Comparison of ENCODE assay signal across 9 cellular contexts in genomic region chr4:1712216-1713002, GRCh38. TPM values are rescaled to one million over a fixed set of nuclear protein-coding genes. Genes with fewer than 3 reads are reported as not detected.
DNase-seq lines count a peak whose midpoint lies in the region; ATAC-seq, FAIRE-seq and TF ChIP-seq lines count a peak whose summit lies in the region.
"Had no signal": no experiment of that assay in that cellular context is flagged by ENCODE, and none has a peak within 500 bp of the region (broad histone marks: within the 10 kb centered on the region; RNA-seq: fewer than 3 reads in every experiment).

Gene SLBP (minus strand): TSS chr4:1712319. CDS start chr4:1712188, 131 bp downstream.

- peak within 1 kb of the TSS; percentile 91 for H3K27ac Mint-ChIP-seq in central memory CD8-positive, alpha-beta T cell (ENCODE audit: low read depth)

- H3K79me2 ChIP-seq in keratinocyte (ENCODE audit: control insufficient read depth, insufficient read depth, low read length), result peaks cover 63% of the 10 kb centered on the region

- dilution Hi-C loops in keratinocyte (cut with MboI; ENCODE audit: extremely low pct_ligation_motif_present, low sequenced_read_pairs), result no loop called here

- H3K4me1 Mint-ChIP-seq in central memory CD8-positive, alpha-beta T cell, result peaks cover 59% of the 10 kb centered on the region

- FAIRE-seq in keratinocyte (lab: Jason Lieb, UNC), result peak; percentile 20
- FAIRE-seq: TTC549 had no signal

- no peak for TF ChIP-seq CTCF in keratinocyte (optimal IDR thresholded peaks at IDR 0.05 in 1 of 3, IDR thresholded peaks at IDR 0.05 in 1 of 3, conservative IDR thresholded peaks at IDR 0.05 in 1 of 3; ENCODE audit: extremely low read depth in 1 of 3, insufficient read depth in 2 of 3, low read length in 3 of 3)

- H3K9ac ChIP-seq in keratinocyte (ENCODE audit: control insufficient read depth, extremely low read depth, insufficient read depth, low read length), result peak within 1 kb of the TSS; percentile 94

- peaks cover 25% of the 10 kb centered on the region for H3K36me3 Mint-ChIP-seq in central memory CD8-positive, alpha-beta T cell (ENCODE audit: insufficient read depth)

- no peaks in the 10 kb centered on the region for H3K9me1 ChIP-seq in keratinocyte (ENCODE audit: control insufficient read depth, extremely low read depth, insufficient read depth, low read length)

- peaks cover 9% of the 10 kb centered on the region for H4K20me1 ChIP-seq in keratinocyte (ENCODE audit: control insufficient read depth, extremely low read depth, insufficient read depth, low read length)

- peak within 1 kb of the TSS; percentile 67 to 99 (median 96) for H3K4me3 ChIP-seq in keratinocyte (ENCODE audit: control insufficient read depth in 2 of 3, extremely low read depth in 1 of 3, insufficient read depth in 2 of 3, low read depth in 1 of 3, low read length in 3 of 3)

- H3K4me1 ChIP-seq in keratinocyte (ENCODE audit: control insufficient read depth, extremely low read depth, insufficient read depth, low read length), result peaks cover 26% of the 10 kb centered on the region

- H3K4me3 Mint-ChIP-seq in central memory CD8-positive, alpha-beta T cell, result peak within 1 kb of the TSS; percentile 90

- peak; percentile 65 for ATAC-seq in HG03378 (IDR thresholded peaks at IDR 0.05; ENCODE audit: unreplicated experiment)
- peak; percentile 91 to 92 for ATAC-seq in activated CD4-positive, CD25-positive, alpha-beta regulatory T cell treated with anti-CD3 and anti-CD28 coated beads, Interleukin-2, amount 50 U/mL, for 24 hours
- ATAC-seq in central memory CD8-positive, alpha-beta T cell (replicated peaks; ENCODE audit: extremely low read depth, poor library complexity, severe bottlenecking), result peak; percentile 89

- peak within 1 kb of the TSS; percentile 92 for H3K4me2 ChIP-seq in keratinocyte (ENCODE audit: control insufficient read depth, extremely low read depth, insufficient read depth, low read depth, low read length)

- no peaks in the 10 kb centered on the region for H3K9me3 ChIP-seq in keratinocyte (ENCODE audit: control insufficient read depth, low read depth, low read length)

- peak within 1 kb of the TSS; percentile 93 for H2AFZ ChIP-seq in keratinocyte (ENCODE audit: control insufficient read depth, low read length)

- H3K27me3 ChIP-seq in keratinocyte (ENCODE audit: control insufficient read depth, extremely low read depth, insufficient read depth, low read length), result no peaks in the 10 kb centered on the region

- DNase-seq in AG20443 (ENCODE audit: low spot score) (peak; percentile 97), NCI-H446 treated with DMSO at 0.1 percent for 48 hours (lab: John Stamatoyannopoulos, UW) (peak; percentile 80), keratinocyte (ENCODE audit: low read depth, low spot score) (peak; percentile 73)
- DNase-seq in central memory CD8-positive, alpha-beta T cell (ENCODE audit: low spot score in 2 of 2), result peak; percentile 94 to 97
- peak; percentile 96 to 98 for DNase-seq in stimulated activated CD4-positive, alpha-beta T cell treated with anti-CD3 and anti-CD28 coated beads, Interleukin-15, amount 100 ng/mL, for 1 hour (ENCODE audit: low read depth in 1 of 2, low spot score in 1 of 2)

- peak within 1 kb of the TSS; percentile 96 for H3K27ac ChIP-seq in keratinocyte (ENCODE audit: control insufficient read depth, insufficient read depth, low read length)

- no peaks in the 10 kb centered on the region for H3K27me3 Mint-ChIP-seq in central memory CD8-positive, alpha-beta T cell

- TF ChIP-seq POLR2A in GM19099 (IDR thresholded peaks at IDR 0.05; ENCODE audit: extremely low read depth, insufficient read length, low read depth), result peak; percentile 98

- H3K36me3 ChIP-seq in keratinocyte (ENCODE audit: control insufficient read depth in 2 of 2, extremely low read depth in 1 of 2, insufficient read depth in 2 of 2, low read length in 2 of 2), result peaks cover 2 to 11% of the 10 kb centered on the region in 2 experiments

- H3K9me3 Mint-ChIP-seq in central memory CD8-positive, alpha-beta T cell, result no peaks in the 10 kb centered on the region

RNA-seq across cellular contexts. Expression of gene SLBP, which starts in this region (rescaled TPM):
- 52.1 to 90.6 TPM (median 77.1 TPM) in 3 replicates for polyA plus RNA-seq in keratinocyte
- 90.5 TPM for polyA plus RNA-seq in keratinocyte (2011; ENCODE audit: low read depth)
- polyA plus RNA-seq in keratinocyte (2011; cell fraction: cytosol; rRNA removed), result 49.3 and 96.3 TPM in 2 replicates
- polyA plus RNA-seq in keratinocyte (2011; cell fraction: nucleus; rRNA removed), result 55.1 and 65.4 TPM in 2 replicates
- polyA plus RNA-seq in keratinocyte (2012; ENCODE audit: low replicate concordance), result 51.6 and 51.8 TPM in 2 replicates
- 14.2 to 44.1 TPM (median 24.5 TPM) in 3 replicates for polyA minus RNA-seq in keratinocyte
- 50.6 TPM for polyA minus RNA-seq in keratinocyte (2011; cell fraction: cytosol; rRNA and poly(A)+ RNA removed)
- 22.2 and 27.8 TPM in 2 replicates for polyA minus RNA-seq in keratinocyte (2011; cell fraction: nucleus; rRNA and poly(A)+ RNA removed)

Comparison
In these comparisons a context has a peak if more than half of its experiments do, and no peak if none do; other contexts are left out.
1. Peak in every context shown above with its lines: DNase-seq, ATAC-seq, H3K4me3 ChIP-seq and H3K27ac ChIP-seq.